ENCODE assay signal across 8 cellular contexts in genomic region chr14:22919601-22919921, GRCh38. TPM values are rescaled to one million over a fixed set of nuclear protein-coding genes. Genes with fewer than 3 reads are reported as not detected.
A peak's percentile ranks its signal among the peaks of the same experiment; 100 is the strongest.
DNase-seq lines count a peak whose midpoint lies in the region; ATAC-seq and TF ChIP-seq lines count a peak whose summit lies in the region.

No MANE protein-coding gene starts in this region.

- peaks cover 53% of the 10 kb centered on the region for H3K4me1 Mint-ChIP-seq in activated T-cell treated with anti-CD3 and anti-CD28 coated beads, Interleukin-2, amount 50 U/mL, for 24 hours (ENCODE audit: low read depth)

- H3K27ac Mint-ChIP-seq in activated T-cell treated with anti-CD3 and anti-CD28 coated beads, Interleukin-2, amount 50 U/mL, for 24 hours: peak overlapping the region; percentile 100

- intact Hi-C loops in heart left ventricle (cut with DNase I): loop anchor here in 4 of 10 donors (1.0 to 10.0 kb wide), 3 partner anchors 10 to 85 kb away; partner anchors contain the start of genes LRP10 (in 2 of the 4), PRMT5 (in 2 of the 4) and MMP14 (in 1 of the 4)

- peaks cover 94% of the 10 kb centered on the region for H3K36me3 Mint-ChIP-seq in activated T-cell treated with anti-CD3 and anti-CD28 coated beads, Interleukin-2, amount 50 U/mL, for 24 hours (ENCODE audit: low read depth)

- peaks cover 8% of the 10 kb centered on the region for H3F3A ChIP-seq in smooth muscle cell (ENCODE audit: low read depth)

- H4K20me1 ChIP-seq in smooth muscle cell (ENCODE audit: low read depth): no peaks in the 10 kb centered on the region

- peak; percentile 22 for ATAC-seq in SK-N-SH treated with all-trans-retinoic acid at 6 μM for 48 hours
- ATAC-seq in heart left ventricle: peak in 3 of 4 donors; percentile 0 to 8 (median 4)

- H3K79me2 ChIP-seq in smooth muscle cell (ENCODE audit: low read depth): peaks cover 39% of the 10 kb centered on the region

- WGBS in heart left ventricle, 4 donors: 8 to 13% (median 9%) methylated on average over 9 to 10 of the region's 10 CpGs
- WGBS in smooth muscle cell (ENCODE audit: low lambda C conversion rate): 28% methylated on average over 10 of the region's 10 CpGs

- H3K4me3 ChIP-seq in heart left ventricle: peak overlapping the region in 11 of 12 donors; percentile 14 to 94 (median 74)
- peak overlapping the region; percentile 42 for H3K4me3 ChIP-seq in smooth muscle cell

- no peaks in the 10 kb centered on the region for H3K27me3 Mint-ChIP-seq in activated T-cell treated with anti-CD3 and anti-CD28 coated beads, Interleukin-2, amount 50 U/mL, for 24 hours

- H3K36me3 ChIP-seq in heart left ventricle: peaks cover 0 to 61% (median 45%) of the 10 kb centered on the region in 9 donors
- H3K36me3 ChIP-seq in smooth muscle cell (ENCODE audit: low read depth): peaks cover 7% of the 10 kb centered on the region

- H2AFZ ChIP-seq in smooth muscle cell (ENCODE audit: low read depth): peak overlapping the region; percentile 70

- no peak for TF ChIP-seq POLR2A in heart left ventricle (IDR thresholded peaks at IDR 0.05)

- H3K27me3 ChIP-seq in heart left ventricle (no peaks in the 10 kb centered on the region), smooth muscle cell (ENCODE audit: low read depth) (no peaks in the 10 kb centered on the region)

- H3K4me2 ChIP-seq in smooth muscle cell: peak overlapping the region; percentile 83

- H3K27ac ChIP-seq in heart left ventricle: peak overlapping the region; percentile 24 to 100 (median 92)
- peak overlapping the region; percentile 88 for H3K27ac ChIP-seq in smooth muscle cell (ENCODE audit: low read depth)

- DNase-seq in activated T-cell treated with anti-CD3 and anti-CD28 coated beads, Interleukin-2, amount 50 U/mL, for 24 hours: no peak
- no peak for DNase-seq in activated T-cell treated with anti-CD3 and anti-CD28 coated beads, Interleukin-2, amount 50 U/mL, for 48 hours
- DNase-seq in heart left ventricle (no peak), smooth muscle cell (lab: John Stamatoyannopoulos, UW; ENCODE audit: unreplicated experiment) (no peak), dermis blood vessel endothelial cell (no peak), germinal center (ENCODE audit: low spot score) (no peak)
- DNase-seq in activated effector memory CD4-positive, alpha-beta T cell treated with Interleukin-2 at 50 U/mL for 16 hours: no peak

- no peak for TF ChIP-seq CTCF in heart left ventricle (IDR thresholded peaks at IDR 0.05)
- TF ChIP-seq CTCF in smooth muscle cell (IDR thresholded peaks at IDR 0.05; ENCODE audit: borderline replicate concordance, insufficient read depth, poor library complexity, severe bottlenecking): no peak

- no peaks in the 10 kb centered on the region for H3K9me3 Mint-ChIP-seq in activated T-cell treated with anti-CD3 and anti-CD28 coated beads, Interleukin-2, amount 50 U/mL, for 24 hours

- peak overlapping the region; percentile 54 for H3K9ac ChIP-seq in smooth muscle cell (ENCODE audit: low read depth)

- peak overlapping the region; percentile 93 for H3K4me3 Mint-ChIP-seq in activated T-cell treated with anti-CD3 and anti-CD28 coated beads, Interleukin-2, amount 50 U/mL, for 24 hours

- H3K4me1 ChIP-seq in heart left ventricle: peaks cover 0 to 54% (median 24%) of the 10 kb centered on the region in 12 donors
- peaks cover 13% of the 10 kb centered on the region for H3K4me1 ChIP-seq in smooth muscle cell (ENCODE audit: low read depth)

- H3K9me3 ChIP-seq in heart left ventricle: no peaks in the 10 kb centered on the region
- H3K9me3 ChIP-seq in smooth muscle cell (replicated peaks; ENCODE audit: low read depth): no peaks in the 10 kb centered on the region

TF ChIP-seq in SK-N-SH treated with all-trans-retinoic acid at 6 μM for 48 hours, 23 proteins besides CTCF, POLR2A, EP300 and RAD21:
- TF ChIP-seq, protein P1, sequence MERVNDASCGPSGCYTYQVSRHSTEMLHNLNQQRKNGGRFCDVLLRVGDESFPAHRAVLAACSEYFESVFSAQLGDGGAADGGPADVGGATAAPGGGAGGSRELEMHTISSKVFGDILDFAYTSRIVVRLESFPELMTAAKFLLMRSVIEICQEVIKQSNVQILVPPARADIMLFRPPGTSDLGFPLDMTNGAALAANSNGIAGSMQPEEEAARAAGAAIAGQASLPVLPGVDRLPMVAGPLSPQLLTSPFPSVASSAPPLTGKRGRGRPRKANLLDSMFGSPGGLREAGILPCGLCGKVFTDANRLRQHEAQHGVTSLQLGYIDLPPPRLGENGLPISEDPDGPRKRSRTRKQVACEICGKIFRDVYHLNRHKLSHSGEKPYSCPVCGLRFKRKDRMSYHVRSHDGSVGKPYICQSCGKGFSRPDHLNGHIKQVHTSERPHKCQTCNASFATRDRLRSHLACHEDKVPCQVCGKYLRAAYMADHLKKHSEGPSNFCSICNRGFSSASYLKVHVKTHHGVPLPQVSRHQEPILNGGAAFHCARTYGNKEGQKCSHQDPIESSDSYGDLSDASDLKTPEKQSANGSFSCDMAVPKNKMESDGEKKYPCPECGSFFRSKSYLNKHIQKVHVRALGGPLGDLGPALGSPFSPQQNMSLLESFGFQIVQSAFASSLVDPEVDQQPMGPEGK (CRISPR knock-in tag; IDR thresholded peaks at IDR 0.05; ENCODE audit: borderline replicate concordance): no peak
- TF ChIP-seq TSHZ2 (CRISPR knock-in tag; IDR thresholded peaks at IDR 0.05) (no peak), ZNF70 (CRISPR knock-in tag; IDR thresholded peaks at IDR 0.05) (no peak), ESRRG (CRISPR knock-in tag; IDR thresholded peaks at IDR 0.05) (no peak), ZNF565 (CRISPR knock-in tag; conservative IDR thresholded peaks at IDR 0.05; ENCODE audit: low read depth) (no peak), BACH2 (CRISPR knock-in tag; IDR thresholded peaks at IDR 0.05; ENCODE audit: borderline replicate concordance) (no peak), RARB (CRISPR knock-in tag; IDR thresholded peaks at IDR 0.05) (no peak), OSR1 (CRISPR knock-in tag; IDR thresholded peaks at IDR 0.05) (no peak), CSRNP3 (CRISPR knock-in tag; IDR thresholded peaks at IDR 0.05) (no peak), TCF4 (CRISPR knock-in tag; IDR thresholded peaks at IDR 0.05; ENCODE audit: borderline replicate concordance) (no peak), ZNF8 (CRISPR knock-in tag; IDR thresholded peaks at IDR 0.05) (no peak)

RNA-seq across cellular contexts. Expression of gene RBM23, which starts 0.6 kb away (rescaled TPM):
- 10 to 100 TPM; 35.4 to 45.0 (median 41.6) TPM for total RNA-seq in heart left ventricle
- 10 to 100 TPM; 14.8 to 52.7 TPM for polyA plus RNA-seq in heart left ventricle
- total RNA-seq in smooth muscle cell: 69.8 and 112 TPM in 2 replicates
- polyA plus RNA-seq in smooth muscle cell: 59.3 and 72.4 TPM in 2 replicates
- 56.3 and 116 TPM in 2 replicates for total RNA-seq in dermis blood vessel endothelial cell

RNA-seq across cellular contexts. Expression of gene PRMT5, which starts 9.6 kb away (rescaled TPM):
- total RNA-seq in heart left ventricle (10 to 100 TPM; 37.2 to 60.2 (median 48.8) TPM), smooth muscle cell (50.3 and 81.2 TPM in 2 replicates), dermis blood vessel endothelial cell (40.0 and 48.1 TPM in 2 replicates)
- polyA plus RNA-seq in heart left ventricle (100 to 1,000 TPM in 1 of 2 donors, 10 to 100 TPM in 1; 10.4 to 101 TPM), smooth muscle cell (80.0 and 82.1 TPM in 2 replicates)

RNA-seq across cellular contexts. Expression of gene REM2, which starts 36.5 kb away (rescaled TPM):
- under 1 TPM in 1 of 9 donors, not detected in 8; 0.21 TPM for total RNA-seq in heart left ventricle
- under 1 TPM in 1 of 2 donors, not detected in 1; 0.06 TPM for polyA plus RNA-seq in heart left ventricle
- total RNA-seq in smooth muscle cell: 0.22 and 2.6 TPM in 2 replicates
- polyA plus RNA-seq in smooth muscle cell: 1.6 and 5.9 TPM in 2 replicates
- total RNA-seq in dermis blood vessel endothelial cell: 0.09 TPM in 1 of 2 replicates, not detected in the other

RNA-seq across cellular contexts. Expression of gene HAUS4, which starts 37.3 kb away (rescaled TPM):
- 10 to 100 TPM; 14.0 to 42.1 (median 19.6) TPM for total RNA-seq in heart left ventricle
- polyA plus RNA-seq in heart left ventricle: 10 to 100 TPM; 13.0 to 21.7 TPM
- total RNA-seq in smooth muscle cell: 15.6 and 30.2 TPM in 2 replicates
- polyA plus RNA-seq in smooth muscle cell: 15.6 and 19.1 TPM in 2 replicates
- 39.8 and 46.3 TPM in 2 replicates for total RNA-seq in dermis blood vessel endothelial cell

RNA-seq across cellular contexts. Expression of gene LRP10, which starts 48.0 kb away (rescaled TPM):
- total RNA-seq in heart left ventricle: 100 to 1,000 TPM in 3 of 9 donors, 10 to 100 TPM in 6; 47.9 to 128 (median 64.5) TPM
- 10 to 100 TPM; 11.0 to 99.9 TPM for polyA plus RNA-seq in heart left ventricle
- 32.4 and 38.8 TPM in 2 replicates for total RNA-seq in smooth muscle cell
- 81.2 and 87.1 TPM in 2 replicates for polyA plus RNA-seq in smooth muscle cell
- 59.4 and 126 TPM in 2 replicates for total RNA-seq in dermis blood vessel endothelial cell
